ENCODE assay signal across 1 cellular context in the genomic region with DNA sequence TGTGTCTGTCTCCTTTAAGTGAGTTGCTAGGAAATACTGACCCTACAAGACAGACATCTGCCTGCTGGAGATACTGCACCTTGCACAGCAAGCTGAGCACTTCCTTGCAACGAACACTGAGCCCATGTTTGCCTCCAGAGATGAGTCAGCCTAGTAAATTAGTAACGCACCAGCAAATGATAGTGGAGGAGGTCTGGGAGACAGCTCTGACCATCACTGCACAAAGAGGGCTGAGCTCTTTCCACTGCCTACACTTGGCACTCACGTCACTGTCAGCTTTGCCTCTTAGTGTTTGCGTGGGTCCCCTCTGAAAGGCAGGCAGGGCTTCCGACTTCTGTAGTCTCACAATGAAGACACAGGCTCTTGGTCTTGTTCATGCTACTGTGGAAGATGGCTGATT.
TF ChIP-seq lines count a peak whose summit lies in the region.

No MANE protein-coding gene starts in this region.

TF ChIP-seq in HCT116, 20 proteins besides CTCF, POLR2A, EP300 and RAD21 (continued from another document):
- TF ChIP-seq ZNF274 (IDR thresholded peaks at IDR 0.05; ENCODE audit: low read depth, low read length), result no peak
- TF ChIP-seq POLR2AphosphoS5 (IDR thresholded peaks at IDR 0.05; ENCODE audit: low read depth, low read length), result no peak
- TF ChIP-seq SIN3A (IDR thresholded peaks at IDR 0.05; ENCODE audit: low read depth), result no peak
- TF ChIP-seq JUND (IDR thresholded peaks at IDR 0.05), result no peak
- TF ChIP-seq FOSL1 (IDR thresholded peaks at IDR 0.05; ENCODE audit: low read depth), result no peak
